1 cellular context compared by ENCODE assay signal in genomic region chr2:9554841-9555337, GRCh38.
TF ChIP-seq lines count a peak whose summit lies in the region.

No MANE protein-coding gene starts in this region.

TF ChIP-seq in H1, 55 proteins besides CTCF, POLR2A, EP300 and RAD21 (continued from another document):
- TF ChIP-seq YY1 (IDR thresholded peaks at IDR 0.05; ENCODE audit: low read depth, low read length), result no peak
- no peak for TF ChIP-seq RNF2 (IDR thresholded peaks at IDR 0.05; ENCODE audit: borderline replicate concordance, low read depth, low read length, missing control alignments, poor library complexity, severe bottlenecking)
- 0 out of 2 replicates have a peak, but pooled peaks have one; percentile 30 for TF ChIP-seq SP1 (IDR thresholded peaks at IDR 0.05; ENCODE audit: low read depth, low read length)
- TF ChIP-seq CBX8 (IDR thresholded peaks at IDR 0.05; ENCODE audit: borderline replicate concordance, low read depth, low read length), result no peak
- no peak for TF ChIP-seq TAF1 (IDR thresholded peaks at IDR 0.05; ENCODE audit: low read depth, low read length)
